10 cellular contexts compared by ENCODE assay signal in genomic region chr6:137824502-137824879, GRCh38. TPM values are rescaled to one million over a fixed set of nuclear protein-coding genes. Genes with fewer than 3 reads are reported as not detected.
A peak's percentile ranks its signal among the peaks of the same experiment; 100 is the strongest.
DNase-seq lines count a peak whose midpoint lies in the region; ATAC-seq and TF ChIP-seq lines count a peak whose summit lies in the region.
"Had no signal": no experiment of that assay in that cellular context is flagged by ENCODE, and none has a peak within 500 bp of the region (broad histone marks: within the 10 kb centered on the region; RNA-seq: fewer than 3 reads in every experiment).

No MANE protein-coding gene starts in this region.

- H3K9ac ChIP-seq in SK-N-MC (ENCODE audit: insufficient read length): no peak overlapping the region

- no peaks in the 10 kb centered on the region for H3K36me3 ChIP-seq in CD8-positive, alpha-beta T cell (ENCODE audit: insufficient read depth, low read length)
- no peaks in the 10 kb centered on the region for H3K36me3 ChIP-seq in SK-N-MC (ENCODE audit: insufficient read depth, low read length)
- H3K36me3 ChIP-seq: vagina had no signal

- peaks cover 2% of the 10 kb centered on the region for H3K36me3 Mint-ChIP-seq in CD8-positive, alpha-beta T cell
- H3K36me3 Mint-ChIP-seq in endothelial cell (ENCODE audit: low read depth, unreplicated experiment) (no peaks in the 10 kb centered on the region), osteocyte (ENCODE audit: unreplicated experiment) (no peaks in the 10 kb centered on the region), glutamatergic neuron (ENCODE audit: unreplicated experiment) (no peaks in the 10 kb centered on the region)

- peak overlapping the region; percentile 39 for H3K4me3 ChIP-seq in CD8-positive, alpha-beta T cell (ENCODE audit: low read depth, low read length)
- peak overlapping the region; percentile 63; the same call in 1 of the 2 replicates for H3K4me3 ChIP-seq in SK-N-MC
- H3K4me3 ChIP-seq: vagina had no signal

- no peak for TF ChIP-seq CTCF in CD8-positive, alpha-beta T cell (IDR thresholded peaks at IDR 0.05)
- TF ChIP-seq CTCF in endothelial cell (IDR thresholded peaks at IDR 0.05; ENCODE audit: unreplicated experiment) (no peak), osteocyte (IDR thresholded peaks at IDR 0.05) (no peak), glutamatergic neuron (IDR thresholded peaks at IDR 0.05; ENCODE audit: partially characterized antibody, unreplicated experiment) (no peak)

- CTCF ChIA-PET in CD8-positive, alpha-beta T cell (lab: Charles Lee): interaction anchor here (0.7 to 2.6 kb wide), 7 partner anchors 14 to 151 kb away, joined by 3 to 13 read pairs (median 7); partner anchors contain the start of gene TNFAIP3

- H3K27me3 ChIP-seq in CD8-positive, alpha-beta T cell (ENCODE audit: insufficient read depth, low read length): no peaks in the 10 kb centered on the region
- H3K27me3 ChIP-seq: vagina had no signal

- intact Hi-C loops in CD8-positive, alpha-beta T cell (cut with DNase I, micrococcal nuclease): loop anchor here (1.0 kb wide), 5 partner anchors 13 to 116 kb away; partner anchors contain the start of gene TNFAIP3 (in 2 of the 2)

- H3K4me1 ChIP-seq in CD8-positive, alpha-beta T cell (ENCODE audit: insufficient read depth, low read length): peaks cover 73% of the 10 kb centered on the region

- DNase-seq in CD8-positive, alpha-beta T cell: no peak
- no peak for DNase-seq in SK-N-MC (ENCODE audit: low read depth, low spot score)
- no peak for DNase-seq in endothelial cell (ENCODE audit: low spot score)
- DNase-seq in osteocyte (ENCODE audit: extremely low spot score, unreplicated experiment): no peak
- no peak for DNase-seq in stimulated activated CD4-positive, alpha-beta T cell treated with anti-CD3 and anti-CD28 coated beads, Interleukin-2, amount 100 ng/mL, for 48 hours
- DNase-seq in T-helper 9 cell: no peak
- DNase-seq in glutamatergic neuron: no peak
- DNase-seq: RPMI8226 had no signal

- H3K27me3 Mint-ChIP-seq in CD8-positive, alpha-beta T cell (ENCODE audit: low read depth): no peaks in the 10 kb centered on the region
- H3K27me3 Mint-ChIP-seq in endothelial cell (ENCODE audit: unreplicated experiment) (peaks cover 2% of the 10 kb centered on the region), osteocyte (ENCODE audit: unreplicated experiment) (no peaks in the 10 kb centered on the region), glutamatergic neuron (ENCODE audit: unreplicated experiment) (peaks cover 3% of the 10 kb centered on the region)

- POLR2A ChIA-PET in CD8-positive, alpha-beta T cell (lab: Charles Lee): interaction anchor here (1.1 to 4.2 kb wide), 8 partner anchors 8 to 116 kb away, joined by 3 to 32 read pairs (median 4); partner anchors contain the start of gene TNFAIP3

- H3K27ac Mint-ChIP-seq in CD8-positive, alpha-beta T cell: peak overlapping the region; percentile 97
- H3K27ac Mint-ChIP-seq in endothelial cell (ENCODE audit: unreplicated experiment) (peak overlapping the region; percentile 11), osteocyte (ENCODE audit: unreplicated experiment) (peak overlapping the region; percentile 86), glutamatergic neuron (ENCODE audit: unreplicated experiment) (no peak overlapping the region)

- peaks cover 73% of the 10 kb centered on the region for H3K4me1 Mint-ChIP-seq in CD8-positive, alpha-beta T cell (ENCODE audit: low read depth)
- no peaks in the 10 kb centered on the region for H3K4me1 Mint-ChIP-seq in endothelial cell (ENCODE audit: unreplicated experiment)
- H3K4me1 Mint-ChIP-seq in osteocyte (ENCODE audit: unreplicated experiment): peaks cover 36% of the 10 kb centered on the region
- peaks cover 4% of the 10 kb centered on the region for H3K4me1 Mint-ChIP-seq in glutamatergic neuron (ENCODE audit: low read depth, unreplicated experiment)

- peaks cover 2% of the 10 kb centered on the region for H3K9me3 Mint-ChIP-seq in CD8-positive, alpha-beta T cell
- H3K9me3 Mint-ChIP-seq in endothelial cell (ENCODE audit: unreplicated experiment) (no peaks in the 10 kb centered on the region), osteocyte (ENCODE audit: unreplicated experiment) (no peaks in the 10 kb centered on the region), glutamatergic neuron (ENCODE audit: unreplicated experiment) (no peaks in the 10 kb centered on the region)

- H3K27ac ChIP-seq in CD8-positive, alpha-beta T cell (ENCODE audit: low read depth, low read length): peak overlapping the region; percentile 99
- no peak overlapping the region for H3K27ac ChIP-seq in SK-N-MC
- H3K27ac ChIP-seq: vagina had no signal

- H3K4me3 Mint-ChIP-seq in CD8-positive, alpha-beta T cell: peak overlapping the region; percentile 59
- no peak overlapping the region for H3K4me3 Mint-ChIP-seq in endothelial cell (ENCODE audit: unreplicated experiment)
- no peak overlapping the region for H3K4me3 Mint-ChIP-seq in osteocyte (ENCODE audit: unreplicated experiment)
- H3K4me3 Mint-ChIP-seq in glutamatergic neuron (ENCODE audit: unreplicated experiment): no peak overlapping the region

- H3K9me3 ChIP-seq in CD8-positive, alpha-beta T cell (ENCODE audit: low read length): no peaks in the 10 kb centered on the region
- H3K9me3 ChIP-seq in SK-N-MC (ENCODE audit: low read depth, low read length): no peaks in the 10 kb centered on the region
- H3K9me3 ChIP-seq: vagina had no signal

- peak; percentile 18 for ATAC-seq in CD8-positive, alpha-beta T cell
- ATAC-seq in HG02798 (IDR thresholded peaks at IDR 0.05; ENCODE audit: poor library complexity, unreplicated experiment): no peak

RNA-seq across cellular contexts. Expression of gene TNFAIP3, which starts 42.6 kb away (rescaled TPM):
- total RNA-seq in CD8-positive, alpha-beta T cell: 1,000 to 10,000 TPM; 3,739 to 3,807 TPM
- total RNA-seq in endothelial cell (ENCODE audit: unreplicated experiment) (22.6 TPM), osteocyte (12.0 and 17.4 TPM in 2 replicates), glutamatergic neuron (ENCODE audit: unreplicated experiment) (2.2 TPM)

Comparison
In these comparisons a context has a peak if more than half of its experiments do, and no peak if none do; other contexts are left out.
1. RNA of gene TNFAIP3, which starts 42.6 kb away (total RNA-seq): 3,739 to 3,807 TPM in CD8-positive, alpha-beta T cell; 22.6 TPM in endothelial cell (single experiment), 12.0 to 17.4 TPM in osteocyte and 2.2 TPM in glutamatergic neuron (single experiment); every median in the first group is over 100 times any median in the second.